ENCODE assay signal across 14 cellular contexts in genomic region chr3:18345015-18345367, GRCh38.
DNase-seq lines count a peak whose midpoint lies in the region; ATAC-seq lines count a peak whose summit lies in the region.
"Had no signal": no experiment of that assay in that cellular context is flagged by ENCODE, and none has a peak within 500 bp of the region (broad histone marks: within the 10 kb centered on the region; RNA-seq: fewer than 3 reads in every experiment).

No MANE protein-coding gene starts in this region.

- POLR2A ChIA-PET in naive thymus-derived CD8-positive, alpha-beta T cell (lab: Charles Lee): no interaction called here

- H3K4me3 ChIP-seq in HUES48 (ENCODE audit: low read depth, low read length): peak overlapping the region; percentile 47
- H3K4me3 ChIP-seq: GM23248 had no signal

- H3K9me3 ChIP-seq in HUES48 (ENCODE audit: control insufficient read depth, insufficient read depth, low read length): no peaks in the 10 kb centered on the region
- H3K9me3 ChIP-seq: BE2C had no signal

- H3K27me3 Mint-ChIP-seq in activated T-helper 1 cell treated with anti-CD3 and anti-CD28 coated beads, Interleukin-12 subunit alpha, Interleukin-12 subunit beta, Interleukin-2, Interleukin-4 antibody, amounts not matched to agents 30 ng/mL and 10 ng/mL and 1 ng/mL, durations not matched to agents 14 hours and 24 hours and 36 hours (ENCODE audit: insufficient read depth): peaks cover 4% of the 10 kb centered on the region
- peaks cover 0 to 2% (median 0%) of the 10 kb centered on the region in 5 donors for H3K27me3 Mint-ChIP-seq in naive thymus-derived CD8-positive, alpha-beta T cell

- peaks cover 20% of the 10 kb centered on the region for H3K4me1 Mint-ChIP-seq in activated T-helper 1 cell treated with anti-CD3 and anti-CD28 coated beads, Interleukin-12 subunit alpha, Interleukin-12 subunit beta, Interleukin-2, Interleukin-4 antibody, amounts not matched to agents 30 ng/mL and 10 ng/mL and 1 ng/mL, durations not matched to agents 14 hours and 24 hours and 36 hours (ENCODE audit: low read depth)
- peaks cover 14 to 37% (median 32%) of the 10 kb centered on the region in 4 donors for H3K4me1 Mint-ChIP-seq in naive thymus-derived CD8-positive, alpha-beta T cell

- H3K36me3 Mint-ChIP-seq in activated naive CD4-positive, alpha-beta T cell treated with anti-CD3 and anti-CD28 coated beads, Interleukin-2, amount 50 U/mL, for 72 hours: peaks cover 9 to 24% of the 10 kb centered on the region in 2 donors
- peaks cover 25% of the 10 kb centered on the region for H3K36me3 Mint-ChIP-seq in activated T-helper 1 cell treated with anti-CD3 and anti-CD28 coated beads, Interleukin-12 subunit alpha, Interleukin-12 subunit beta, Interleukin-2, Interleukin-4 antibody, amounts not matched to agents 30 ng/mL and 10 ng/mL and 1 ng/mL, durations not matched to agents 14 hours and 24 hours and 36 hours (ENCODE audit: low read depth)
- H3K36me3 Mint-ChIP-seq in naive thymus-derived CD8-positive, alpha-beta T cell: peaks cover 7 to 31% (median 16%) of the 10 kb centered on the region in 3 donors

- intact Hi-C loops in activated T-helper 1 cell treated with anti-CD3 and anti-CD28 coated beads, Interleukin-12 subunit alpha, Interleukin-12 subunit beta, Interleukin-2, Interleukin-4 antibody, amounts not matched to agents 30 ng/mL and 10 ng/mL and 1 ng/mL, durations not matched to agents 14 hours and 24 hours and 36 hours (cut with micrococcal nuclease): no loop called here

- H3K36me3 ChIP-seq in HUES48 (ENCODE audit: control insufficient read depth, insufficient read depth, low read length): peaks cover 6% of the 10 kb centered on the region; the same call in 1 of the 2 replicates
- H3K36me3 ChIP-seq: BE2C had no signal

- H3K4me1 ChIP-seq in HUES48 (ENCODE audit: control insufficient read depth, insufficient read depth, low read length): peaks cover 89% of the 10 kb centered on the region
- H3K4me1 ChIP-seq: BE2C had no signal

- no peak for DNase-seq in activated naive CD4-positive, alpha-beta T cell treated with anti-CD3 and anti-CD28 coated beads, Interleukin-2, amount 50 U/mL, for 72 hours (ENCODE audit: low spot score in 2 of 2)
- no peak for DNase-seq in activated naive CD4-positive, alpha-beta T cell treated with Interleukin-2 at 50 U/mL for 16 hours
- DNase-seq in activated T-helper 1 cell treated with anti-CD3 and anti-CD28 coated beads, Interleukin-12 subunit alpha, Interleukin-12 subunit beta, Interleukin-2, Interleukin-4 antibody, amounts not matched to agents 30 ng/mL and 10 ng/mL and 1 ng/mL, durations not matched to agents 14 hours and 24 hours and 36 hours (ENCODE audit: low spot score): no peak
- DNase-seq in naive thymus-derived CD8-positive, alpha-beta T cell: no peak
- DNase-seq in NCI-H1092 (lab: John Stamatoyannopoulos, UW) (no peak), NCI-H226 (no peak)
- DNase-seq: BE2C; CD8-positive, alpha-beta memory T cell; GM23248; Kasumi-1; NCI-H1694 treated with DMSO at 0.1 percent for 48 hours; NCI-H446; SIG-M5 had no signal

- no peaks in the 10 kb centered on the region for H3K9me3 Mint-ChIP-seq in activated naive CD4-positive, alpha-beta T cell treated with anti-CD3 and anti-CD28 coated beads, Interleukin-2, amount 50 U/mL, for 72 hours
- no peaks in the 10 kb centered on the region for H3K9me3 Mint-ChIP-seq in activated T-helper 1 cell treated with anti-CD3 and anti-CD28 coated beads, Interleukin-12 subunit alpha, Interleukin-12 subunit beta, Interleukin-2, Interleukin-4 antibody, amounts not matched to agents 30 ng/mL and 10 ng/mL and 1 ng/mL, durations not matched to agents 14 hours and 24 hours and 36 hours
- H3K9me3 Mint-ChIP-seq in naive thymus-derived CD8-positive, alpha-beta T cell: no peaks in the 10 kb centered on the region
- H3K9me3 Mint-ChIP-seq: CD8-positive, alpha-beta memory T cell had no signal

- peak overlapping the region in 1 of 2 donors; percentile 41 for H3K27ac Mint-ChIP-seq in activated naive CD4-positive, alpha-beta T cell treated with anti-CD3 and anti-CD28 coated beads, Interleukin-2, amount 50 U/mL, for 72 hours
- H3K27ac Mint-ChIP-seq in activated T-helper 1 cell treated with anti-CD3 and anti-CD28 coated beads, Interleukin-12 subunit alpha, Interleukin-12 subunit beta, Interleukin-2, Interleukin-4 antibody, amounts not matched to agents 30 ng/mL and 10 ng/mL and 1 ng/mL, durations not matched to agents 14 hours and 24 hours and 36 hours: peak overlapping the region; percentile 47
- peak overlapping the region in 5 of 10 donors; percentile 2 to 51 (median 46) for H3K27ac Mint-ChIP-seq in naive thymus-derived CD8-positive, alpha-beta T cell

- H3K27ac ChIP-seq in HUES48 (ENCODE audit: low read depth, low read length): peak overlapping the region; percentile 89
- H3K27ac ChIP-seq: GM23248 had no signal

- H3K4me3 Mint-ChIP-seq in activated T-helper 1 cell treated with anti-CD3 and anti-CD28 coated beads, Interleukin-12 subunit alpha, Interleukin-12 subunit beta, Interleukin-2, Interleukin-4 antibody, amounts not matched to agents 30 ng/mL and 10 ng/mL and 1 ng/mL, durations not matched to agents 14 hours and 24 hours and 36 hours: no peak overlapping the region
- H3K4me3 Mint-ChIP-seq in naive thymus-derived CD8-positive, alpha-beta T cell: peak overlapping the region in 3 of 10 donors; percentile 3 to 27 (median 3)
- H3K4me3 Mint-ChIP-seq: CD8-positive, alpha-beta memory T cell had no signal

- ATAC-seq in activated naive CD4-positive, alpha-beta T cell treated with anti-CD3 and anti-CD28 coated beads, Interleukin-2, amount 50 U/mL, for 72 hours: peak; percentile 10 to 16
- peak; percentile 32 to 34 for ATAC-seq in naive thymus-derived CD8-positive, alpha-beta T cell

- no peaks in the 10 kb centered on the region for H3K27me3 ChIP-seq in HUES48 (ENCODE audit: control insufficient read depth, insufficient read depth, low read length)
- H3K27me3 ChIP-seq: BE2C had no signal

- peak overlapping the region; percentile 50; the same call in 1 of the 2 replicates for H3K9ac ChIP-seq in HUES48 (ENCODE audit: low read depth, low read length)
- H3K9ac ChIP-seq: GM23248 had no signal
